ENCODE assay signal across 20 cellular contexts in the genomic region with DNA sequence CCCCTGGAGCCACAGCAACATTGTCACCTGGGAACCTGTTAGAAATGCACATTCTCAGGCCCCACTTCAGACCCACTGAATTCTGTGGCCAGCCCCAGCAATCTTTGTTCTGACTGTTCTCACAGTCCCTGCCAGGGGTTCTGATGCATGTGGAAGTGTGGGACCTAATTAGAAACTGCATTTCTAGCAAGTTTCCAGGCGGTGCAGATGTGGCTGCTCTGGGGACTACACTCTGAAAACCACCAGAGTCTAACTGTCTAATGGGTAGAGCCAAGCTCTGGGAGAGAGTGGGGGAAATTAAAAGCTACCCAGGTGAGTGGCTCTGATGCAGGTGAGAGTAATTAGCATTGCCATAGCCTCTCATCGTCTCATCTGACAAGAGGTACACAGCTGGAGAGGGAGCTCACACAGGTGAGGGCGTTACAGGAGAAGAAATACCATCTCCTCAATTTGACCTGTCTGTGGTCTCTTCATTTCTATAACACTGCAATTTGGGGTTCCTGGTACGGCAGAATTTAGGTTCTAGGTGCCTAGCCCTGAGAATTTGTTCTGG.
DNase-seq lines count a peak whose midpoint lies in the region; ATAC-seq lines count a peak whose summit lies in the region.
"Had no signal": no experiment of that assay in that cellular context is flagged by ENCODE, and none has a peak within 500 bp of the region (broad histone marks: within the 10 kb centered on the region; RNA-seq: fewer than 3 reads in every experiment).

No MANE protein-coding gene starts in this region.

- DNase-seq in stimulated activated naive CD8-positive, alpha-beta T cell treated with anti-CD3 and anti-CD28 coated beads, Interleukin-15, amount 100 ng/mL, for 72 hours, result no peak
- DNase-seq in NCI-H1105 treated with DMSO at 0.1 percent for 48 hours (lab: John Stamatoyannopoulos, UW), result peak; percentile 27
- DNase-seq in activated T-helper 1 cell treated with anti-CD3 and anti-CD28 coated beads, Interleukin-12 subunit alpha, Interleukin-12 subunit beta, Interleukin-2, Interleukin-4 antibody, amounts not matched to agents 30 ng/mL and 10 ng/mL and 1 ng/mL, durations not matched to agents 14 hours and 24 hours and 36 hours (ENCODE audit: low spot score), result no peak
- no peak for DNase-seq in stimulated activated naive B cell treated with anti-CD40 and anti-IgM and Interleukin-4, amounts not matched to agents 10 μg/mL and 1 μg/mL and 100 μg/mL, for 72 hours
- no peak for DNase-seq in NCI-H82 treated with DMSO at 0.1 percent for 48 hours (lab: John Stamatoyannopoulos, UW; ENCODE audit: unreplicated experiment)
- DNase-seq in OCI-M2 (lab: John Stamatoyannopoulos, UW; ENCODE audit: unreplicated experiment), result no peak
- DNase-seq in activated CD4-positive, alpha-beta memory T cell treated with anti-CD3 and anti-CD28 coated beads for 36 hours, result no peak
- DNase-seq: C1 segment of cervical spinal cord; CD8-positive, alpha-beta memory T cell; DMS53; HCEC 1CT; IMR-90; Karpas-422; MG63; NCI-H1092 treated with DMSO at 0.1 percent for 48 hours; NCI-H1930; NCI-H2171; SJCRH30 had no signal

- no peak overlapping the region for H3K4me3 Mint-ChIP-seq in stimulated activated naive CD8-positive, alpha-beta T cell treated with anti-CD3 and anti-CD28 coated beads, Interleukin-15, Interleukin-2, amounts not matched to agents 100 ng/mL and 50 ng/mL, for 24 hours
- no peak overlapping the region for H3K4me3 Mint-ChIP-seq in stimulated activated naive CD8-positive, alpha-beta T cell treated with anti-CD3 and anti-CD28 coated beads, Interleukin-15, amount 100 ng/mL, for 72 hours
- no peak overlapping the region for H3K4me3 Mint-ChIP-seq in activated T-helper 1 cell treated with anti-CD3 and anti-CD28 coated beads, Interleukin-12 subunit alpha, Interleukin-12 subunit beta, Interleukin-2, Interleukin-4 antibody, amounts not matched to agents 30 ng/mL and 10 ng/mL and 1 ng/mL, durations not matched to agents 14 hours and 24 hours and 36 hours
- H3K4me3 Mint-ChIP-seq in stimulated activated naive B cell treated with anti-CD40 and anti-IgM and Interleukin-4, amounts not matched to agents 10 μg/mL and 1 μg/mL and 100 μg/mL, for 72 hours, result peak overlapping the region in 1 of 2 donors; percentile 5
- H3K4me3 Mint-ChIP-seq in activated CD4-positive, alpha-beta memory T cell treated with anti-CD3 and anti-CD28 coated beads for 36 hours, result no peak overlapping the region
- H3K4me3 Mint-ChIP-seq: CD8-positive, alpha-beta memory T cell; T-helper 1 cell treated with Interleukin-12 subunit alpha and Interleukin-12 subunit beta and Interleukin-4 antibody, amounts not matched to agents 30 μg/mL and 1 μg/mL, for 36 hours had no signal

- H3K36me3 Mint-ChIP-seq in stimulated activated naive CD8-positive, alpha-beta T cell treated with anti-CD3 and anti-CD28 coated beads, Interleukin-15, Interleukin-2, amounts not matched to agents 100 ng/mL and 50 ng/mL, for 24 hours (ENCODE audit: low read depth), result no peaks in the 10 kb centered on the region
- H3K36me3 Mint-ChIP-seq in activated T-helper 1 cell treated with anti-CD3 and anti-CD28 coated beads, Interleukin-12 subunit alpha, Interleukin-12 subunit beta, Interleukin-2, Interleukin-4 antibody, amounts not matched to agents 30 ng/mL and 10 ng/mL and 1 ng/mL, durations not matched to agents 14 hours and 24 hours and 36 hours (ENCODE audit: low read depth), result no peaks in the 10 kb centered on the region
- H3K36me3 Mint-ChIP-seq in stimulated activated naive B cell treated with anti-CD40 and anti-IgM and Interleukin-4, amounts not matched to agents 10 μg/mL and 1 μg/mL and 100 μg/mL, for 72 hours, result peaks cover 0 to 9% of the 10 kb centered on the region in 2 donors
- no peaks in the 10 kb centered on the region for H3K36me3 Mint-ChIP-seq in activated CD4-positive, alpha-beta memory T cell treated with anti-CD3 and anti-CD28 coated beads for 36 hours
- H3K36me3 Mint-ChIP-seq: CD8-positive, alpha-beta memory T cell had no signal

- intact Hi-C loops in activated T-helper 1 cell treated with anti-CD3 and anti-CD28 coated beads, Interleukin-12 subunit alpha, Interleukin-12 subunit beta, Interleukin-2, Interleukin-4 antibody, amounts not matched to agents 30 ng/mL and 10 ng/mL and 1 ng/mL, durations not matched to agents 14 hours and 24 hours and 36 hours (cut with micrococcal nuclease), result no loop called here
- intact Hi-C loops in activated CD4-positive, alpha-beta memory T cell treated with anti-CD3 and anti-CD28 coated beads for 36 hours (cut with micrococcal nuclease), result no loop called here

- no peaks in the 10 kb centered on the region for H3K9me3 Mint-ChIP-seq in stimulated activated naive CD8-positive, alpha-beta T cell treated with anti-CD3 and anti-CD28 coated beads, Interleukin-15, Interleukin-2, amounts not matched to agents 100 ng/mL and 50 ng/mL, for 24 hours
- no peaks in the 10 kb centered on the region for H3K9me3 Mint-ChIP-seq in stimulated activated naive CD8-positive, alpha-beta T cell treated with anti-CD3 and anti-CD28 coated beads, Interleukin-15, amount 100 ng/mL, for 72 hours
- H3K9me3 Mint-ChIP-seq in activated T-helper 1 cell treated with anti-CD3 and anti-CD28 coated beads, Interleukin-12 subunit alpha, Interleukin-12 subunit beta, Interleukin-2, Interleukin-4 antibody, amounts not matched to agents 30 ng/mL and 10 ng/mL and 1 ng/mL, durations not matched to agents 14 hours and 24 hours and 36 hours, result no peaks in the 10 kb centered on the region
- H3K9me3 Mint-ChIP-seq in stimulated activated naive B cell treated with anti-CD40 and anti-IgM and Interleukin-4, amounts not matched to agents 10 μg/mL and 1 μg/mL and 100 μg/mL, for 72 hours, result peaks cover 0 to 9% of the 10 kb centered on the region in 2 donors
- H3K9me3 Mint-ChIP-seq in activated CD4-positive, alpha-beta memory T cell treated with anti-CD3 and anti-CD28 coated beads for 36 hours, result no peaks in the 10 kb centered on the region
- H3K9me3 Mint-ChIP-seq: CD8-positive, alpha-beta memory T cell; T-helper 1 cell treated with Interleukin-12 subunit alpha and Interleukin-12 subunit beta and Interleukin-4 antibody, amounts not matched to agents 30 μg/mL and 1 μg/mL, for 36 hours had no signal

- peaks cover 21% of the 10 kb centered on the region for H3K27me3 Mint-ChIP-seq in stimulated activated naive CD8-positive, alpha-beta T cell treated with anti-CD3 and anti-CD28 coated beads, Interleukin-15, Interleukin-2, amounts not matched to agents 100 ng/mL and 50 ng/mL, for 24 hours
- peaks cover 43% of the 10 kb centered on the region for H3K27me3 Mint-ChIP-seq in stimulated activated naive CD8-positive, alpha-beta T cell treated with anti-CD3 and anti-CD28 coated beads, Interleukin-15, amount 100 ng/mL, for 72 hours
- H3K27me3 Mint-ChIP-seq in activated T-helper 1 cell treated with anti-CD3 and anti-CD28 coated beads, Interleukin-12 subunit alpha, Interleukin-12 subunit beta, Interleukin-2, Interleukin-4 antibody, amounts not matched to agents 30 ng/mL and 10 ng/mL and 1 ng/mL, durations not matched to agents 14 hours and 24 hours and 36 hours (ENCODE audit: insufficient read depth), result peaks cover 19% of the 10 kb centered on the region
- peaks cover 0 to 3% of the 10 kb centered on the region in 2 donors for H3K27me3 Mint-ChIP-seq in stimulated activated naive B cell treated with anti-CD40 and anti-IgM and Interleukin-4, amounts not matched to agents 10 μg/mL and 1 μg/mL and 100 μg/mL, for 72 hours
- H3K27me3 Mint-ChIP-seq in activated CD4-positive, alpha-beta memory T cell treated with anti-CD3 and anti-CD28 coated beads for 36 hours, result peaks cover 4% of the 10 kb centered on the region

- H3K27ac Mint-ChIP-seq in stimulated activated naive CD8-positive, alpha-beta T cell treated with anti-CD3 and anti-CD28 coated beads, Interleukin-15, Interleukin-2, amounts not matched to agents 100 ng/mL and 50 ng/mL, for 24 hours, result peak overlapping the region; percentile 43
- H3K27ac Mint-ChIP-seq in stimulated activated naive CD8-positive, alpha-beta T cell treated with anti-CD3 and anti-CD28 coated beads, Interleukin-15, amount 100 ng/mL, for 72 hours, result no peak overlapping the region
- H3K27ac Mint-ChIP-seq in activated T-helper 1 cell treated with anti-CD3 and anti-CD28 coated beads, Interleukin-12 subunit alpha, Interleukin-12 subunit beta, Interleukin-2, Interleukin-4 antibody, amounts not matched to agents 30 ng/mL and 10 ng/mL and 1 ng/mL, durations not matched to agents 14 hours and 24 hours and 36 hours, result peak overlapping the region; percentile 9
- H3K27ac Mint-ChIP-seq in stimulated activated naive B cell treated with anti-CD40 and anti-IgM and Interleukin-4, amounts not matched to agents 10 μg/mL and 1 μg/mL and 100 μg/mL, for 72 hours, result peak overlapping the region; percentile 48
- H3K27ac Mint-ChIP-seq in activated CD4-positive, alpha-beta memory T cell treated with anti-CD3 and anti-CD28 coated beads for 36 hours, result no peak overlapping the region
- H3K27ac Mint-ChIP-seq: T-helper 1 cell treated with Interleukin-12 subunit alpha and Interleukin-12 subunit beta and Interleukin-4 antibody, amounts not matched to agents 30 μg/mL and 1 μg/mL, for 36 hours had no signal

- no peak for ATAC-seq in stimulated activated naive CD8-positive, alpha-beta T cell treated with anti-CD3 and anti-CD28 coated beads, Interleukin-15, amount 100 ng/mL, for 72 hours
- ATAC-seq in stimulated activated naive B cell treated with anti-CD40 and anti-IgM and Interleukin-4, amounts not matched to agents 10 μg/mL and 1 μg/mL and 100 μg/mL, for 72 hours (replicated peaks), result peak; percentile 47 to 61

- POLR2A ChIA-PET in activated CD4-positive, alpha-beta memory T cell treated with anti-CD3 and anti-CD28 coated beads for 36 hours (lab: Charles Lee), result no interaction called here

- H3K4me1 Mint-ChIP-seq in stimulated activated naive CD8-positive, alpha-beta T cell treated with anti-CD3 and anti-CD28 coated beads, Interleukin-15, Interleukin-2, amounts not matched to agents 100 ng/mL and 50 ng/mL, for 24 hours (ENCODE audit: low read depth), result peaks cover 12% of the 10 kb centered on the region
- no peaks in the 10 kb centered on the region for H3K4me1 Mint-ChIP-seq in stimulated activated naive CD8-positive, alpha-beta T cell treated with anti-CD3 and anti-CD28 coated beads, Interleukin-15, amount 100 ng/mL, for 72 hours
- H3K4me1 Mint-ChIP-seq in activated T-helper 1 cell treated with anti-CD3 and anti-CD28 coated beads, Interleukin-12 subunit alpha, Interleukin-12 subunit beta, Interleukin-2, Interleukin-4 antibody, amounts not matched to agents 30 ng/mL and 10 ng/mL and 1 ng/mL, durations not matched to agents 14 hours and 24 hours and 36 hours (ENCODE audit: low read depth), result peaks cover 16% of the 10 kb centered on the region
- H3K4me1 Mint-ChIP-seq in stimulated activated naive B cell treated with anti-CD40 and anti-IgM and Interleukin-4, amounts not matched to agents 10 μg/mL and 1 μg/mL and 100 μg/mL, for 72 hours, result peaks cover 30 to 55% of the 10 kb centered on the region in 2 donors
- peaks cover 5% of the 10 kb centered on the region for H3K4me1 Mint-ChIP-seq in activated CD4-positive, alpha-beta memory T cell treated with anti-CD3 and anti-CD28 coated beads for 36 hours (ENCODE audit: low read depth)

- CTCF ChIA-PET in activated CD4-positive, alpha-beta memory T cell treated with anti-CD3 and anti-CD28 coated beads for 36 hours (lab: Charles Lee), result interaction anchor here (0.8 to 2.3 kb wide), 4 partner anchors 11 to 397 kb away, joined by 4 to 8 read pairs (median 6); partner anchors contain the start of gene RRBP1

Comparison
In these comparisons a context has a peak if more than half of its experiments do, and no peak if none do; other contexts are left out.
1. H3K27ac Mint-ChIP-seq: peak in stimulated activated naive CD8-positive, alpha-beta T cell treated with anti-CD3 and anti-CD28 coated beads, Interleukin-15, Interleukin-2, amounts not matched to agents 100 ng/mL and 50 ng/mL, for 24 hours (single experiment), activated T-helper 1 cell treated with anti-CD3 and anti-CD28 coated beads, Interleukin-12 subunit alpha, Interleukin-12 subunit beta, Interleukin-2, Interleukin-4 antibody, amounts not matched to agents 30 ng/mL and 10 ng/mL and 1 ng/mL, durations not matched to agents 14 hours and 24 hours and 36 hours (single experiment) and stimulated activated naive B cell treated with anti-CD40 and anti-IgM and Interleukin-4, amounts not matched to agents 10 μg/mL and 1 μg/mL and 100 μg/mL, for 72 hours (single experiment); none in stimulated activated naive CD8-positive, alpha-beta T cell treated with anti-CD3 and anti-CD28 coated beads, Interleukin-15, amount 100 ng/mL, for 72 hours (0 of 2) and activated CD4-positive, alpha-beta memory T cell treated with anti-CD3 and anti-CD28 coated beads for 36 hours (single experiment).